ENCODE assay signal across 10 cellular contexts in genomic region chr1:172143384-172144025, GRCh38.
DNase-seq lines count a peak whose midpoint lies in the region; ATAC-seq and TF ChIP-seq lines count a peak whose summit lies in the region.
"Had no signal": no experiment of that assay in that cellular context is flagged by ENCODE, and none has a peak within 500 bp of the region (broad histone marks: within the 10 kb centered on the region; RNA-seq: fewer than 3 reads in every experiment).

No MANE protein-coding gene starts in this region.

- peak overlapping the region; percentile 91 for H3K4me3 Mint-ChIP-seq in mesothelial cell of epicardium

- H3K27ac ChIP-seq in duodenal mucosa (ENCODE audit: low read depth, low read length) (peak overlapping the region; percentile 31), thyroid gland (peak overlapping the region; percentile 29 to 80 (median 46)), RWPE1 (no peak overlapping the region)
- H3K27ac ChIP-seq: epithelial cell of prostate had no signal

- H3K27ac Mint-ChIP-seq in mesothelial cell of epicardium = peak overlapping the region; percentile 98

- H3K4me1 Mint-ChIP-seq in mesothelial cell of epicardium = peaks cover 76% of the 10 kb centered on the region

- CTCF ChIA-PET in RWPE1 (lab: Yijun Ruan, JAX) = no interaction called here

- no peak for ATAC-seq in HG03565 (IDR thresholded peaks at IDR 0.05; ENCODE audit: unreplicated experiment)

- H3K9me3 Mint-ChIP-seq in mesothelial cell of epicardium = no peaks in the 10 kb centered on the region

- H3K4me1 ChIP-seq in duodenal mucosa (ENCODE audit: control insufficient read depth in 1 of 2, insufficient read depth in 2 of 2, low read length in 2 of 2) = peaks cover 0 to 9% of the 10 kb centered on the region in 2 donors
- peaks cover 9% of the 10 kb centered on the region in 2 donors for H3K4me1 ChIP-seq in thyroid gland

- H3K9me3 ChIP-seq in MG63 (no peaks in the 10 kb centered on the region), duodenal mucosa (ENCODE audit: control insufficient read depth in 1 of 2, low read length in 2 of 2) (no peaks in the 10 kb centered on the region), thyroid gland (no peaks in the 10 kb centered on the region)

- H3K36me3 ChIP-seq in MG63 (peaks cover 4% of the 10 kb centered on the region), duodenal mucosa (ENCODE audit: control insufficient read depth in 1 of 2, insufficient read depth in 2 of 2, low read length in 2 of 2) (no peaks in the 10 kb centered on the region), thyroid gland (no peaks in the 10 kb centered on the region)

- 32 to 34% methylated on average over 3 of the region's 3 CpGs for WGBS in thyroid gland, 2 donors

- H3K36me3 Mint-ChIP-seq in mesothelial cell of epicardium = no peaks in the 10 kb centered on the region

- no peaks in the 10 kb centered on the region for H3K27me3 ChIP-seq in MG63
- H3K27me3 ChIP-seq in duodenal mucosa (ENCODE audit: control insufficient read depth in 1 of 2, insufficient read depth in 2 of 2, low read length in 2 of 2) = no peaks in the 10 kb centered on the region
- no peaks in the 10 kb centered on the region for H3K27me3 ChIP-seq in thyroid gland

- intact Hi-C loops in thyroid gland (cut with DNase I) = no loop called here

- no peak for TF ChIP-seq CTCF in mesothelial cell of epicardium (IDR thresholded peaks at IDR 0.05; ENCODE audit: unreplicated experiment)
- TF ChIP-seq CTCF in thyroid gland (IDR thresholded peaks at IDR 0.05) = no peak
- no peak for TF ChIP-seq CTCF in RWPE1 (conservative IDR thresholded peaks at IDR 0.05; ENCODE audit: low read depth)

- H3K9ac ChIP-seq in duodenal mucosa (ENCODE audit: low read depth in 1 of 2, low read length in 2 of 2) = peak overlapping the region; percentile 27 to 47

- no peaks in the 10 kb centered on the region for H3K27me3 Mint-ChIP-seq in mesothelial cell of epicardium (ENCODE audit: low read depth)

- no peak for TF ChIP-seq POLR2A in thyroid gland (IDR thresholded peaks at IDR 0.05)

- DNase-seq in MG63 = peak; percentile 49
- no peak for DNase-seq in mesothelial cell of epicardium (ENCODE audit: low spot score in 2 of 2, unreplicated experiment in 2 of 2)
- no peak for DNase-seq in thyroid gland
- DNase-seq in activated CD4-positive, alpha-beta T cell treated with anti-CD3 and anti-CD28 coated beads for 48 hours = no peak
- DNase-seq in RKO (ENCODE audit: low spot score) = no peak
- DNase-seq in RWPE1 (ENCODE audit: low spot score) = no peak
- DNase-seq: NCI-H1436 treated with DMSO at 0.1 percent for 48 hours had no signal

- H3K4me3 ChIP-seq in MG63 (peak overlapping the region; percentile 55), duodenal mucosa (ENCODE audit: low read depth in 1 of 2, low read length in 2 of 2) (peak overlapping the region; percentile 37 to 46), thyroid gland (replicated peaks in 1 of 3) (peak overlapping the region in 2 of 3 donors; percentile 9 to 25)

- POLR2A ChIA-PET in RWPE1 (lab: Yijun Ruan, JAX; ENCODE audit: low non-redundant PET) = no interaction called here
